ENCODE assay signal across 1 cellular context in genomic region chr11:839875-840617, GRCh38.
TF ChIP-seq lines count a peak whose summit lies in the region.

No MANE protein-coding gene starts in this region.

TF ChIP-seq in HEK293, 187 proteins besides CTCF, POLR2A, EP300 and RAD21:
- TF ChIP-seq PRDM10 (tag by site-specific recombination; IDR thresholded peaks at IDR 0.05), result 0 out of 2 replicates have a peak, but pooled peaks have one; percentile 19
- no peak for TF ChIP-seq ZNF19 (tag by site-specific recombination; IDR thresholded peaks at IDR 0.05; ENCODE audit: low read depth)
